ENCODE assay signal across 8 cellular contexts in the genomic region with DNA sequence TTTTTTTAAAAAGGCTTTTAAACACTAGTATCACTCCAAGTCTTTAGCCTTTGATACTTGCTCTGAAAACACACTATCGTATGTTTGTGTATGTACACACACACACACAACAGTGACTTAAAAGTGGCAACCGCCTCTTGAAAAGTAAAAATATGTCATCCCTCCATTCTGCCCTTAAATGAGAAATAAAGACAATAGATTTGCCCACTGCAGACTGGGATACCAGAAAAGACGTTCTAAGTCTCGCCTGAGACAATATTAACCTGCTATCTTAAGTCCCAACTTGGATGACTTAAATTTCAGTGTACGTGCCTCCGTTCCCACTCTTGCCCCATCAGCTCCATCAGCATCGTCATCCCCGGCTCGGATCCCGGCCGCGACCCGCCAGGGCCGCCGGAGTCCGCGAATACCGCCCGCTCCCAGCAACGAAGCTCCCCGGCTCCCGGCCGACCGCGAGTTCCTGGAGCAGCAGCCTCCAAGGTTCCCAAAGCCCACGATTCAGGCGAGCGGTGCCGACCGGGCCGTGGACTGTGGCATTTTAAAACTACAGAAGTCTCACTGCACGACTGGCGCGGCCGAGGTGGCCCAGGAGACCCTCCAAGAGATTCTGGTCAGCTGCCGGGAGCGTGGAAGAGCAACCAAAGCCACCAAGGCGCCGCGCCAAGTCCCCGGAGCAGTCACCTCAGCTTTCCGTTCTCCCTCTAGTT. TPM values are rescaled to one million over a fixed set of nuclear protein-coding genes. Genes with fewer than 3 reads are reported as not detected.
A peak's percentile ranks its signal among the peaks of the same experiment; 100 is the strongest.
DNase-seq lines count a peak whose midpoint lies in the region; ATAC-seq and TF ChIP-seq lines count a peak whose summit lies in the region.

No MANE protein-coding gene starts in this region.

- peak overlapping the region; percentile 81 for H4K91ac ChIP-seq in trophoblast cell (ENCODE audit: low read depth, low read length)

- H4K12ac ChIP-seq in trophoblast cell (ENCODE audit: low read depth, low read length): peak overlapping the region; percentile 1

- peak overlapping the region; percentile 82 for H3K9ac ChIP-seq in NT2/D1 (ENCODE audit: insufficient read length, low read depth)
- peak overlapping the region; percentile 96 for H3K9ac ChIP-seq in trophoblast cell (ENCODE audit: low read length)

- DNase-seq in NCI-H82 (lab: John Stamatoyannopoulos, UW) (peak; percentile 75), NCI-H82 treated with DMSO at 0.1 percent for 48 hours (lab: John Stamatoyannopoulos, UW; ENCODE audit: unreplicated experiment) (no peak), NT2/D1 (ENCODE audit: low read depth, low spot score) (no peak), heart right ventricle (peak; percentile 63 to 68), trophoblast cell (peak; percentile 20 to 55), GF-D8 (lab: John Stamatoyannopoulos, UW) (no peak)
- peak; percentile 35 for DNase-seq in activated naive CD8-positive, alpha-beta T cell treated with anti-CD3 and anti-CD28 coated beads for 36 hours

- peaks cover 17% of the 10 kb centered on the region for H3K4me1 Mint-ChIP-seq in activated naive CD8-positive, alpha-beta T cell treated with anti-CD3 and anti-CD28 coated beads for 36 hours

- 0% methylated on average over 42 of the region's 42 CpGs for WGBS in heart right ventricle, 2 donors
- WGBS in trophoblast cell (ENCODE audit: extremely low coverage, insufficient coverage, insufficient read length): no CpG with 5 or more reads among the region's 42 CpGs

- H3K27ac Mint-ChIP-seq in activated naive CD8-positive, alpha-beta T cell treated with anti-CD3 and anti-CD28 coated beads for 36 hours: peak overlapping the region; percentile 99

- TF ChIP-seq CTCF in heart right ventricle (IDR thresholded peaks at IDR 0.05): no peak

- H3K27me3 ChIP-seq in NT2/D1 (ENCODE audit: insufficient read depth, insufficient read length): no peaks in the 10 kb centered on the region
- H3K27me3 ChIP-seq in heart right ventricle: no peaks in the 10 kb centered on the region
- no peaks in the 10 kb centered on the region for H3K27me3 ChIP-seq in trophoblast cell (ENCODE audit: insufficient read depth, low read length)

- no peaks in the 10 kb centered on the region for H3K9me3 Mint-ChIP-seq in activated naive CD8-positive, alpha-beta T cell treated with anti-CD3 and anti-CD28 coated beads for 36 hours

- no peaks in the 10 kb centered on the region for H3K4me1 ChIP-seq in NT2/D1 (ENCODE audit: insufficient read depth, insufficient read length)
- peaks cover 0 to 50% (median 45%) of the 10 kb centered on the region in 9 donors for H3K4me1 ChIP-seq in heart right ventricle
- H3K4me1 ChIP-seq in trophoblast cell (ENCODE audit: control insufficient read depth in 1 of 2, insufficient read depth in 2 of 2, low read length in 2 of 2): no peaks in the 10 kb centered on the region

- peak overlapping the region; percentile 89 for H4K8ac ChIP-seq in trophoblast cell (ENCODE audit: low read depth, low read length)

- H2BK12ac ChIP-seq in trophoblast cell (ENCODE audit: low read length): no peak overlapping the region

- H2BK120ac ChIP-seq in trophoblast cell (ENCODE audit: insufficient read depth, low read length, poor library complexity): peak overlapping the region; percentile 37

- no peaks in the 10 kb centered on the region for H3K9me3 ChIP-seq in NT2/D1 (ENCODE audit: insufficient read depth, low read length)
- H3K9me3 ChIP-seq in heart right ventricle: no peaks in the 10 kb centered on the region
- no peaks in the 10 kb centered on the region for H3K9me3 ChIP-seq in trophoblast cell (ENCODE audit: insufficient read depth, low read depth, low read length)

- intact Hi-C loops in heart right ventricle (cut with DNase I): loop anchor here in 6 of 10 donors (1.0 to 10.0 kb wide), 8 partner anchors 179 to 512 kb away; a partner anchor contains a TSS

- peak overlapping the region; percentile 28 for H2AFZ ChIP-seq in trophoblast cell (ENCODE audit: insufficient read depth, low read length, poor library complexity)

- peak overlapping the region; percentile 85 for H3K18ac ChIP-seq in trophoblast cell (ENCODE audit: low read length)

- peak overlapping the region; percentile 34 for H3K4ac ChIP-seq in trophoblast cell (ENCODE audit: low read depth, low read length)

- H3K4me3 ChIP-seq in NT2/D1 (ENCODE audit: insufficient read length, low read depth) (peak overlapping the region; percentile 66), heart right ventricle (peak overlapping the region; percentile 60 to 95 (median 86)), trophoblast cell (ENCODE audit: low read depth, low read length) (peak overlapping the region; percentile 88)

- peaks cover 15% of the 10 kb centered on the region for H3K36me3 Mint-ChIP-seq in activated naive CD8-positive, alpha-beta T cell treated with anti-CD3 and anti-CD28 coated beads for 36 hours

- H3K27me3 Mint-ChIP-seq in activated naive CD8-positive, alpha-beta T cell treated with anti-CD3 and anti-CD28 coated beads for 36 hours: no peaks in the 10 kb centered on the region

- peaks cover 30% of the 10 kb centered on the region for H3K79me1 ChIP-seq in trophoblast cell (ENCODE audit: low read length)

- H2AK5ac ChIP-seq in trophoblast cell (ENCODE audit: low read length): no peak overlapping the region

- peak overlapping the region; percentile 88 for H3K14ac ChIP-seq in trophoblast cell (ENCODE audit: low read length)

- H3K36me3 ChIP-seq in NT2/D1 (ENCODE audit: insufficient read depth, insufficient read length, low read length) (peaks cover 8% of the 10 kb centered on the region), heart right ventricle (no peaks in the 10 kb centered on the region), trophoblast cell (ENCODE audit: control insufficient read depth in 1 of 2, insufficient read depth in 2 of 2, low read length in 2 of 2) (no peaks in the 10 kb centered on the region)

- peak in 5 of 8 donors; percentile 3 to 19 (median 6) for ATAC-seq in heart right ventricle
- ATAC-seq in GM19452 (IDR thresholded peaks at IDR 0.05; ENCODE audit: unreplicated experiment): no peak

- H3K27ac ChIP-seq in heart right ventricle (peak overlapping the region; percentile 94 to 99 (median 98)), trophoblast cell (ENCODE audit: low read depth, low read length) (peak overlapping the region; percentile 96)

- H2BK5ac ChIP-seq in trophoblast cell (ENCODE audit: low read depth, low read length, poor library complexity): peak overlapping the region; percentile 95

- H3K4me3 Mint-ChIP-seq in activated naive CD8-positive, alpha-beta T cell treated with anti-CD3 and anti-CD28 coated beads for 36 hours: peak overlapping the region; percentile 99

- peaks cover 18% of the 10 kb centered on the region for H3K79me2 ChIP-seq in trophoblast cell (ENCODE audit: control insufficient read depth, insufficient read depth, low read length, poor library complexity)

- H3K23ac ChIP-seq in trophoblast cell (ENCODE audit: low read length): no peak overlapping the region

- peak overlapping the region; percentile 99 for H3K4me2 ChIP-seq in trophoblast cell (ENCODE audit: low read length)

RNA-seq across cellular contexts. Expression of a gene that starts 2.8 kb away (rescaled TPM):
- 10 to 100 TPM; 18.5 to 19.9 TPM for total RNA-seq in activated naive CD8-positive, alpha-beta T cell treated with anti-CD3 and anti-CD28 coated beads for 36 hours
- 10 to 100 TPM; 13.4 to 28.8 (median 19.3) TPM for total RNA-seq in heart right ventricle
- 10 to 100 TPM in 1 of 2 donors, 1 to 10 TPM in 1; 3.0 to 13.1 TPM for polyA plus RNA-seq in heart right ventricle
- 14.6 and 15.4 TPM in 2 replicates for polyA plus RNA-seq in trophoblast cell (2013)

Comparison
In these comparisons a context has a peak if more than half of its experiments do, and no peak if none do; other contexts are left out.
1. DNase-seq: peak in NCI-H82 (single experiment), activated naive CD8-positive, alpha-beta T cell treated with anti-CD3 and anti-CD28 coated beads for 36 hours (single experiment), heart right ventricle (2 of 2) and trophoblast cell (2 of 2); none in NCI-H82 treated with DMSO at 0.1 percent for 48 hours (single experiment), NT2/D1 (single experiment) and GF-D8 (single experiment).
2. Peak in every context shown above with its lines, with median percentiles within 50 percentile points of each other: H3K4me3 ChIP-seq.